17 cellular contexts compared by ENCODE assay signal in the genomic region with DNA sequence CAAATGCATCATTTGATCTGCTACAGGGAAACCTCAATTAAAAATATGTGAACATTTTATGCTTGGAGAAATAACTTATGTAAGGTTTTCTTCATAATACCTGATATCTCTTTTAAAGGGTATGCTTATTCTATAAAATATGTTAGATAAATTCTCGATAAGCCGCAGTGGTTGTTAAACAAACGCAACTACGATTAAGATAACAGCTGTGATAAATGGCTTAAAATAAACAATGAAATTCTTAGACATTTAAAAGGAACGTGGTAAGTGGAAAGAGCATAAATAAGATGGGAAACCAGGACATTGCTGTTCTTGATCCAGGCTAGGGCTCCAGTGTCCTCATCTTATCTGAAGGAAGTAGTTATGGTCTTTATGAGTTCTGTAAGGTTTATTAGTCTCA.
"Had no signal": no experiment of that assay in that cellular context is flagged by ENCODE, and none has a peak within 500 bp of the region (broad histone marks: within the 10 kb centered on the region; RNA-seq: fewer than 3 reads in every experiment).

No MANE protein-coding gene starts in this region.

- H3K4me1 ChIP-seq: prostate gland, right lobe of liver had no signal

- H3K9me3 ChIP-seq: neutrophil, prostate gland, right lobe of liver had no signal

- H3K4me3 ChIP-seq: lung, prostate gland, right lobe of liver had no signal

- H3K27me3 ChIP-seq: brain microvascular endothelial cell, neutrophil, right lobe of liver had no signal

- H3K36me3 ChIP-seq: brain microvascular endothelial cell, neutrophil, prostate gland, right lobe of liver had no signal

- DNase-seq: activated CD4-positive, alpha-beta T cell treated with anti-CD3 and anti-CD28 coated beads, Interleukin-2, amount 50 U/mL, for 1 hour; activated effector memory CD4-positive, alpha-beta T cell treated with anti-CD3 and anti-CD28 coated beads, Interleukin-2, amount 50 U/mL, for 16 hours; activated T-cell treated with anti-CD3 and anti-CD28 coated beads, Interleukin-2, amount 50 U/mL, for 24 hours; amygdala; brain microvascular endothelial cell; effector memory CD8-positive, alpha-beta T cell; left colon; naive B cell; right lobe of liver; stimulated activated CD4-positive, alpha-beta T cell treated with anti-CD3 and anti-CD28 coated beads, Interleukin-2, amount 100 ng/mL, for 48 hours; stimulated activated naive CD4-positive, alpha-beta T cell treated with Interleukin-2 at 50 U/mL for 16 hours; T-helper 17 cell had no signal

- ATAC-seq: activated naive CD4-positive, alpha-beta T cell treated with anti-CD3 and anti-CD28 coated beads, Interleukin-2, amount 50 U/mL, for 72 hours; effector memory CD8-positive, alpha-beta T cell; left colon; right lobe of liver; T-helper 17 cell had no signal

- H3K27ac ChIP-seq: brain microvascular endothelial cell, epithelial cell of prostate, neutrophil, prostate gland, right lobe of liver had no signal
